In genomic region chr10:7405637-7406036, GRCh38 we compare ENCODE assay signal across 19 cellular contexts. TPM values are rescaled to one million over a fixed set of nuclear protein-coding genes. Genes with fewer than 3 reads are reported as not detected.
DNase-seq lines count a peak whose midpoint lies in the region; FAIRE-seq and TF ChIP-seq lines count a peak whose summit lies in the region.
"Had no signal": no experiment of that assay in that cellular context is flagged by ENCODE, and none has a peak within 500 bp of the region (broad histone marks: within the 10 kb centered on the region; RNA-seq: fewer than 3 reads in every experiment).

No MANE protein-coding gene starts in this region.

- DNase-seq in activated T-cell treated with anti-CD3 and anti-CD28 coated beads, Interleukin-2, amount 50 U/mL, for 24 hours = no peak
- DNase-seq in activated T-cell treated with anti-CD3 and anti-CD28 coated beads, Interleukin-2, amount 50 U/mL, for 48 hours = no peak
- DNase-seq in NOMO-1 (lab: John Stamatoyannopoulos, UW; ENCODE audit: unreplicated experiment in 2 of 2) (peak; percentile 9 to 41), bronchial epithelial cell (ENCODE audit: low read depth) (peak; percentile 9), renal cortical epithelial cell (ENCODE audit: low read depth) (peak; percentile 14), NCI-H524 treated with DMSO at 0.1 percent for 48 hours (lab: John Stamatoyannopoulos, UW) (no peak), NCI-H1417 (lab: John Stamatoyannopoulos, UW) (no peak), ACHN (no peak)
- DNase-seq: activated T-cell treated with anti-CD3 and anti-CD28 coated beads, Interleukin-2, amount 50 U/mL, for 1 hour; CD8-positive, alpha-beta memory T cell; NCI-H1417 treated with DMSO at 0.1 percent for 48 hours; OCI-M1; sigmoid colon; upper lobe of right lung had no signal

- in situ Hi-C loops in ACHN (cut with HindIII; ENCODE audit: low pct_ligation_motif_present, low pct_unique_long_range_greater_than_20kb, low sequenced_read_pairs) = no loop called here

- H3K27me3 ChIP-seq in bronchial epithelial cell (ENCODE audit: control insufficient read depth, insufficient read depth, low read length) = peaks cover 29% of the 10 kb centered on the region
- H3K27me3 ChIP-seq: upper lobe of right lung had no signal

- peaks cover 70% of the 10 kb centered on the region for H3K36me3 Mint-ChIP-seq in activated T-cell treated with anti-CD3 and anti-CD28 coated beads, Interleukin-2, amount 50 U/mL, for 24 hours (ENCODE audit: low read depth)

- peaks cover 68% of the 10 kb centered on the region for H3K4me1 Mint-ChIP-seq in activated T-cell treated with anti-CD3 and anti-CD28 coated beads, Interleukin-2, amount 50 U/mL, for 24 hours (ENCODE audit: low read depth)

- H3K4me3 Mint-ChIP-seq in activated T-cell treated with anti-CD3 and anti-CD28 coated beads, Interleukin-2, amount 50 U/mL, for 24 hours = no peak overlapping the region
- H3K4me3 Mint-ChIP-seq: dendritic cell treated with granulocyte-macrophage colony-stimulating factor and Interleukin-4, amounts not matched to agents 40 ng/mL and 50 ng/mL, for 4 days; stimulated activated memory B cell treated with anti-CD40 and anti-IgM and Interleukin-4, amounts not matched to agents 10 μg/mL and 1 μg/mL and 100 μg/mL, for 72 hours had no signal

- no peak for TF ChIP-seq CTCF in bronchial epithelial cell (IDR thresholded peaks at IDR 0.05; ENCODE audit: insufficient read depth, low read length, severe bottlenecking)

- no peak overlapping the region for H3K4me3 ChIP-seq in bronchial epithelial cell (ENCODE audit: low read depth, low read length)
- H3K4me3 ChIP-seq: lung, sigmoid colon, upper lobe of right lung had no signal

- no peaks in the 10 kb centered on the region for H3K36me3 ChIP-seq in bronchial epithelial cell (ENCODE audit: control insufficient read depth, insufficient read depth, low read length)
- H3K36me3 ChIP-seq: sigmoid colon, upper lobe of right lung had no signal

- no peaks in the 10 kb centered on the region for H3K27me3 Mint-ChIP-seq in activated T-cell treated with anti-CD3 and anti-CD28 coated beads, Interleukin-2, amount 50 U/mL, for 24 hours
- H3K27me3 Mint-ChIP-seq: stimulated activated memory B cell treated with anti-CD40 and anti-IgM and Interleukin-4, amounts not matched to agents 10 μg/mL and 1 μg/mL and 100 μg/mL, for 72 hours had no signal

- no peaks in the 10 kb centered on the region for H3K9me3 Mint-ChIP-seq in activated T-cell treated with anti-CD3 and anti-CD28 coated beads, Interleukin-2, amount 50 U/mL, for 24 hours
- H3K9me3 Mint-ChIP-seq: CD8-positive, alpha-beta memory T cell; dendritic cell treated with granulocyte-macrophage colony-stimulating factor and Interleukin-4, amounts not matched to agents 40 ng/mL and 50 ng/mL, for 4 days; stimulated activated memory B cell treated with anti-CD40 and anti-IgM and Interleukin-4, amounts not matched to agents 10 μg/mL and 1 μg/mL and 100 μg/mL, for 72 hours had no signal

- no peak for FAIRE-seq in bronchial epithelial cell (lab: Jason Lieb, UNC)
- FAIRE-seq: GM18507, HepG2 had no signal

- H3K27ac Mint-ChIP-seq in activated T-cell treated with anti-CD3 and anti-CD28 coated beads, Interleukin-2, amount 50 U/mL, for 24 hours = peak overlapping the region; percentile 87
- H3K27ac Mint-ChIP-seq: dendritic cell treated with granulocyte-macrophage colony-stimulating factor and Interleukin-4, amounts not matched to agents 40 ng/mL and 50 ng/mL, for 4 days; stimulated activated memory B cell treated with anti-CD40 and anti-IgM and Interleukin-4, amounts not matched to agents 10 μg/mL and 1 μg/mL and 100 μg/mL, for 72 hours had no signal

RNA-seq across cellular contexts. Expression of gene SFMBT2, which starts 5.2 kb away (rescaled TPM):
- under 0.01 TPM in 2 replicates for total RNA-seq in bronchial epithelial cell
- 0.35 and 0.45 TPM in 2 replicates for total RNA-seq in renal cortical epithelial cell

Comparison
In these comparisons a context has a peak if more than half of its experiments do, and no peak if none do; other contexts are left out.
1. DNase-seq: peak in NOMO-1 (2 of 2), bronchial epithelial cell (single experiment) and renal cortical epithelial cell (single experiment); none in activated T-cell treated with anti-CD3 and anti-CD28 coated beads, Interleukin-2, amount 50 U/mL, for 24 hours (single experiment), activated T-cell treated with anti-CD3 and anti-CD28 coated beads, Interleukin-2, amount 50 U/mL, for 48 hours (0 of 2), NCI-H524 treated with DMSO at 0.1 percent for 48 hours (single experiment), NCI-H1417 (0 of 3) and ACHN (single experiment).